ENCODE assay signal across 1 cellular context in the genomic region with DNA sequence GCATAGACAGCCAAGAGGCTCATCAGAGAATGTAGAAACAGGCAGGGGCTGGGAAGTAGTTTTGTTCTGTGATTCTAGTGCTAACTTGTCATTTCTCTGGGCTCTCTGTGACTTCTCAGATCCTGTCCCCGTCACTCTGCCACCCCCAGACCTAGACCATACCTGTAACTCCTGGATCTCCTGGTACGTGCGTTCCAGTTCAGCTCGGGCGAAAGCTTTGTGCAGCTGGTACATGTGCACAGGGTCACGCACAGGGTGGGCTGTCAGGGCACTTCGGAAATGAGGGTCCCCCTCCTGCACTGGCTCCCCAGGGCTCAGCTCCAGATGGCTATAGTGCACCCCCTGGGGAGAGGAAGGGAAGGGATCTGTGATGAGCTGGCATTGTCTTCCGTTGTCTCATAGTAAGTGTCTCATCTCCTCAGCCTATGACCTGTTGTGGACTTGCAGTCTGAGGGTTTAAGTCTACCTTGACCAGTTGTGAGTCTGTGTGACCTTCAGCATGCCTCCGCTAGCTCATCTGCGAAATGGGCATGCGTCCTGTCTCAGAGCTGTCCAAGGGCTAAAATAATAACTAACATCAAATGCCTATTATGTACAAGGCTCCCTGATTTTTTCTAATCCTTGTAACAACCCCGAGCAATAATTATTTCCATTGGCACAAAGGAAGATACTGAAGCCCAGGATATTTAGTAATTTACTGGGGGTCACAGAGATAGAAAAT.
TF ChIP-seq lines count a peak whose summit lies in the region.

No MANE protein-coding gene starts in this region.

TF ChIP-seq in WTC11, 78 proteins besides CTCF, POLR2A, EP300 and RAD21 (continued from another document):
- TF ChIP-seq, protein P1, sequence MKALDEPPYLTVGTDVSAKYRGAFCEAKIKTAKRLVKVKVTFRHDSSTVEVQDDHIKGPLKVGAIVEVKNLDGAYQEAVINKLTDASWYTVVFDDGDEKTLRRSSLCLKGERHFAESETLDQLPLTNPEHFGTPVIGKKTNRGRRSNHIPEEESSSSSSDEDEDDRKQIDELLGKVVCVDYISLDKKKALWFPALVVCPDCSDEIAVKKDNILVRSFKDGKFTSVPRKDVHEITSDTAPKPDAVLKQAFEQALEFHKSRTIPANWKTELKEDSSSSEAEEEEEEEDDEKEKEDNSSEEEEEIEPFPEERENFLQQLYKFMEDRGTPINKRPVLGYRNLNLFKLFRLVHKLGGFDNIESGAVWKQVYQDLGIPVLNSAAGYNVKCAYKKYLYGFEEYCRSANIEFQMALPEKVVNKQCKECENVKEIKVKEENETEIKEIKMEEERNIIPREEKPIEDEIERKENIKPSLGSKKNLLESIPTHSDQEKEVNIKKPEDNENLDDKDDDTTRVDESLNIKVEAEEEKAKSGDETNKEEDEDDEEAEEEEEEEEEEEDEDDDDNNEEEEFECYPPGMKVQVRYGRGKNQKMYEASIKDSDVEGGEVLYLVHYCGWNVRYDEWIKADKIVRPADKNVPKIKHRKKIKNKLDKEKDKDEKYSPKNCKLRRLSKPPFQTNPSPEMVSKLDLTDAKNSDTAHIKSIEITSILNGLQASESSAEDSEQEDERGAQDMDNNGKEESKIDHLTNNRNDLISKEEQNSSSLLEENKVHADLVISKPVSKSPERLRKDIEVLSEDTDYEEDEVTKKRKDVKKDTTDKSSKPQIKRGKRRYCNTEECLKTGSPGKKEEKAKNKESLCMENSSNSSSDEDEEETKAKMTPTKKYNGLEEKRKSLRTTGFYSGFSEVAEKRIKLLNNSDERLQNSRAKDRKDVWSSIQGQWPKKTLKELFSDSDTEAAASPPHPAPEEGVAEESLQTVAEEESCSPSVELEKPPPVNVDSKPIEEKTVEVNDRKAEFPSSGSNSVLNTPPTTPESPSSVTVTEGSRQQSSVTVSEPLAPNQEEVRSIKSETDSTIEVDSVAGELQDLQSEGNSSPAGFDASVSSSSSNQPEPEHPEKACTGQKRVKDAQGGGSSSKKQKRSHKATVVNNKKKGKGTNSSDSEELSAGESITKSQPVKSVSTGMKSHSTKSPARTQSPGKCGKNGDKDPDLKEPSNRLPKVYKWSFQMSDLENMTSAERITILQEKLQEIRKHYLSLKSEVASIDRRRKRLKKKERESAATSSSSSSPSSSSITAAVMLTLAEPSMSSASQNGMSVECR (CRISPR knock-in tag; IDR thresholded peaks at IDR 0.05; ENCODE audit: borderline replicate concordance): no peak
- no peak for TF ChIP-seq NFYB (CRISPR knock-in tag; conservative IDR thresholded peaks at IDR 0.05; ENCODE audit: low read depth)
TF ChIP-seq in WTC11: peak in this region for 0.
